Comparison of ENCODE assay signal across 8 cellular contexts in genomic region chr18:50280707-50281294, GRCh38. TPM values are rescaled to one million over a fixed set of nuclear protein-coding genes. Genes with fewer than 3 reads are reported as not detected.
DNase-seq lines count a peak whose midpoint lies in the region; ATAC-seq and TF ChIP-seq lines count a peak whose summit lies in the region.

No MANE protein-coding gene starts in this region.

- H3K14ac ChIP-seq in mesenchymal stem cell (ENCODE audit: low read length in 2 of 2) = peak overlapping the region in 1 of 2 experiments; percentile 99

- H3K18ac ChIP-seq in mesenchymal stem cell (ENCODE audit: low read depth in 1 of 2, low read length in 2 of 2) = peak overlapping the region; percentile 60 to 99

- peak overlapping the region; percentile 77 for H2AFZ ChIP-seq in mesenchymal stem cell (ENCODE audit: low read depth, low read length)

- no peak overlapping the region for H2BK15ac ChIP-seq in mesenchymal stem cell (ENCODE audit: low read depth, poor library complexity, severe bottlenecking)

- peak overlapping the region; percentile 96 for H3K9ac ChIP-seq in mesenchymal stem cell (ENCODE audit: low read length)

- no peak overlapping the region for H2AK5ac ChIP-seq in mesenchymal stem cell (ENCODE audit: low read length, severe bottlenecking)

- TF ChIP-seq CTCF in cardiac muscle cell (IDR thresholded peaks at IDR 0.05; ENCODE audit: low read depth, low read length) = no peak
- no peak for TF ChIP-seq CTCF in brain microvascular endothelial cell (IDR thresholded peaks at IDR 0.05; ENCODE audit: low read depth, low read length, missing control alignments)
- no peak for TF ChIP-seq CTCF in upper lobe of right lung (IDR thresholded peaks at IDR 0.05)

- H3K4me1 ChIP-seq in cardiac muscle cell (ENCODE audit: low read depth) = no peaks in the 10 kb centered on the region
- peaks cover 16% of the 10 kb centered on the region for H3K4me1 ChIP-seq in mesenchymal stem cell (ENCODE audit: control insufficient read depth, insufficient read depth, low read depth, low read length)
- H3K4me1 ChIP-seq in upper lobe of right lung = peaks cover 26% of the 10 kb centered on the region

- in situ Hi-C loops in brain microvascular endothelial cell (cut with HindIII; ENCODE audit: low pct_ligation_motif_present, low sequenced_read_pairs) = no loop called here

- H4K8ac ChIP-seq in mesenchymal stem cell (ENCODE audit: low read length) = peak overlapping the region; percentile 73

- peak overlapping the region; percentile 82 for H3K4me2 ChIP-seq in mesenchymal stem cell (ENCODE audit: low read length, poor library complexity, severe bottlenecking)

- peak overlapping the region in 1 of 2 experiments; percentile 86 for H3K4ac ChIP-seq in mesenchymal stem cell (ENCODE audit: low read depth in 1 of 2, low read length in 2 of 2)

- H3K4me3 ChIP-seq in cardiac muscle cell = peak overlapping the region; percentile 43
- peak overlapping the region; percentile 98 for H3K4me3 ChIP-seq in brain microvascular endothelial cell (ENCODE audit: low read depth, low read length)
- peak overlapping the region; percentile 82 to 97 for H3K4me3 ChIP-seq in mesenchymal stem cell (ENCODE audit: insufficient read depth in 1 of 2, low read depth in 1 of 2, low read length in 2 of 2)
- H3K4me3 ChIP-seq in upper lobe of right lung = peak overlapping the region; percentile 96

- ATAC-seq in Right ventricle myocardium inferior (no peak), upper lobe of right lung (no peak), HG02852 (IDR thresholded peaks at IDR 0.05; ENCODE audit: unreplicated experiment) (no peak), HG02642 (IDR thresholded peaks at IDR 0.05; ENCODE audit: poor library complexity, unreplicated experiment) (no peak)

- peak overlapping the region in 1 of 2 experiments; percentile 30 for H2BK12ac ChIP-seq in mesenchymal stem cell (ENCODE audit: low read length in 2 of 2)

- peaks cover 39% of the 10 kb centered on the region for H3K36me3 ChIP-seq in cardiac muscle cell
- H3K36me3 ChIP-seq in brain microvascular endothelial cell (replicated peaks) = peaks cover 25% of the 10 kb centered on the region
- H3K36me3 ChIP-seq in mesenchymal stem cell (ENCODE audit: control insufficient read depth in 1 of 2, insufficient read depth in 2 of 2, low read depth in 1 of 2, low read length in 2 of 2) = peaks cover 54 to 68% of the 10 kb centered on the region in 2 experiments
- peaks cover 56% of the 10 kb centered on the region for H3K36me3 ChIP-seq in upper lobe of right lung

- intact Hi-C loops in Right ventricle myocardium inferior (cut with DNase I) (loop anchor here (1.0 to 10.0 kb wide), 4 partner anchors 12 to 914 kb away; partner anchors contain the start of genes C18orf32 and MEX3C), upper lobe of right lung (cut with DNase I) (no loop called here)

- peak overlapping the region; percentile 22 for H4K91ac ChIP-seq in mesenchymal stem cell (ENCODE audit: low read length)

- DNase-seq in cardiac muscle cell (ENCODE audit: low read depth in 1 of 2, low spot score in 1 of 2) (no peak), Right ventricle myocardium inferior (ENCODE audit: missing footprints) (no peak), brain microvascular endothelial cell (no peak), mesenchymal stem cell (no peak), upper lobe of right lung (no peak), medulla oblongata (ENCODE audit: extremely low spot score) (no peak)

- H2BK5ac ChIP-seq in mesenchymal stem cell (ENCODE audit: low read depth, low read length, poor library complexity, severe bottlenecking) = no peak overlapping the region

- peak overlapping the region; percentile 86 for H3K27ac ChIP-seq in cardiac muscle cell
- peak overlapping the region; percentile 73 for H3K27ac ChIP-seq in brain microvascular endothelial cell
- peak overlapping the region; percentile 85 for H3K27ac ChIP-seq in mesenchymal stem cell (ENCODE audit: low read length, poor library complexity, severe bottlenecking)
- peak overlapping the region; percentile 94 for H3K27ac ChIP-seq in upper lobe of right lung

- H3K27me3 ChIP-seq in cardiac muscle cell (no peaks in the 10 kb centered on the region), brain microvascular endothelial cell (replicated peaks) (no peaks in the 10 kb centered on the region), mesenchymal stem cell (ENCODE audit: control insufficient read depth in 1 of 2, insufficient read depth in 1 of 2, low read length in 2 of 2) (no peaks in the 10 kb centered on the region), upper lobe of right lung (no peaks in the 10 kb centered on the region)

- no peak overlapping the region for H2BK120ac ChIP-seq in mesenchymal stem cell (ENCODE audit: low read depth, low read length)

- no peaks in the 10 kb centered on the region for H3K9me3 ChIP-seq in cardiac muscle cell (ENCODE audit: low read depth)
- no peaks in the 10 kb centered on the region for H3K9me3 ChIP-seq in mesenchymal stem cell (ENCODE audit: control insufficient read depth, low read length)
- no peaks in the 10 kb centered on the region for H3K9me3 ChIP-seq in upper lobe of right lung

- peak overlapping the region; percentile 60 to 66 for H3K23ac ChIP-seq in mesenchymal stem cell (ENCODE audit: low read length in 2 of 2)

- H3K79me1 ChIP-seq in mesenchymal stem cell (replicated peaks; ENCODE audit: low read length, poor library complexity, severe bottlenecking) = peaks cover 35% of the 10 kb centered on the region

- WGBS in mesenchymal stem cell = 2% methylated on average over 16 of the region's 16 CpGs

RNA-seq across cellular contexts. Expression of gene MBD1, which starts 0.5 kb away (rescaled TPM):
- total RNA-seq in cardiac muscle cell (113 and 167 TPM in 2 replicates), Right ventricle myocardium inferior (49.4 TPM), upper lobe of right lung (56.3 TPM)
- polyA plus RNA-seq in cardiac muscle cell = 78.9 and 79.7 TPM in 2 replicates
- 34.4 TPM for polyA plus RNA-seq in mesenchymal stem cell (2013, experiment 1 of 2)
- 35.0 TPM for polyA plus RNA-seq in mesenchymal stem cell (2013, experiment 2 of 2)

RNA-seq across cellular contexts. Expression of gene CXXC1, which starts 6.7 kb away (rescaled TPM):
- total RNA-seq in cardiac muscle cell (72.3 and 89.1 TPM in 2 replicates), Right ventricle myocardium inferior (32.8 TPM), upper lobe of right lung (75.9 TPM)
- 91.4 and 95.6 TPM in 2 replicates for polyA plus RNA-seq in cardiac muscle cell
- polyA plus RNA-seq in mesenchymal stem cell (2013, experiment 1 of 2) = 24.0 TPM
- 24.8 TPM for polyA plus RNA-seq in mesenchymal stem cell (2013, experiment 2 of 2)

RNA-seq across cellular contexts. Expression of gene CFAP53, which starts 14.5 kb away (rescaled TPM):
- 0.56 and 3.9 TPM in 2 replicates for total RNA-seq in cardiac muscle cell
- 1.0 and 1.6 TPM in 2 replicates for polyA plus RNA-seq in cardiac muscle cell
- total RNA-seq in Right ventricle myocardium inferior = not detected
- 0.19 TPM for polyA plus RNA-seq in mesenchymal stem cell (2013, experiment 1 of 2)
- polyA plus RNA-seq in mesenchymal stem cell (2013, experiment 2 of 2) = 0.22 TPM
- total RNA-seq in upper lobe of right lung = not detected

Comparison
In these comparisons a context has a peak if more than half of its experiments do, and no peak if none do; other contexts are left out.
1. H3K4me3 ChIP-seq: peak in every context shown above with its lines; median percentile 98 in brain microvascular endothelial cell; 96 in upper lobe of right lung; 90 in mesenchymal stem cell; 43 in cardiac muscle cell.